8 cellular contexts compared by ENCODE assay signal in genomic region chr5:74212336-74212735, GRCh38.
DNase-seq lines count a peak whose midpoint lies in the region; ATAC-seq and TF ChIP-seq lines count a peak whose summit lies in the region.

No MANE protein-coding gene starts in this region.

- POLR2A ChIA-PET in GM10248 (lab: Yijun Ruan, JAX): no interaction called here

- DNase-seq in 8988T (peak; percentile 9), GM10248 (ENCODE audit: extremely low spot score) (peak; percentile 15), NOMO-1 treated with DMSO at 0.1 percent for 48 hours (lab: John Stamatoyannopoulos, UW; ENCODE audit: unreplicated experiment) (peak; percentile 52), erythroblast (lab: John Stamatoyannopoulos, UW) (peak; percentile 31 to 36), NCI-H1436 (lab: John Stamatoyannopoulos, UW) (no peak)
- DNase-seq in stimulated activated CD4-positive, alpha-beta T cell treated with anti-CD3 and anti-CD28 coated beads, Interleukin-4, amount 100 ng/mL, for 1 hour: no peak
- no peak for DNase-seq in activated CD4-positive, alpha-beta T cell treated with anti-CD3 and anti-CD28 coated beads for 4 hours

- no peak for TF ChIP-seq CTCF in GM10248 (IDR thresholded peaks at IDR 0.05; ENCODE audit: control extremely low read depth, extremely low read depth, low read depth, missing control alignments)

- CTCF ChIA-PET in GM10248 (lab: Yijun Ruan, JAX): interaction anchor here (1.0 to 1.5 kb wide), 3 partner anchors 8 to 40 kb away, joined by 3 to 11 read pairs (median 4); no protein-coding TSS in a partner anchor

- TF ChIP-seq POLR2A in erythroblast (IDR thresholded peaks at IDR 0.05; ENCODE audit: low read length): no peak

- ATAC-seq in GM21367 (IDR thresholded peaks at IDR 0.05; ENCODE audit: unreplicated experiment): no peak

Comparison
In these comparisons a context has a peak if more than half of its experiments do, and no peak if none do; other contexts are left out.
1. DNase-seq: peak in 8988T (single experiment), GM10248 (single experiment), NOMO-1 treated with DMSO at 0.1 percent for 48 hours (single experiment) and erythroblast (2 of 2); none in stimulated activated CD4-positive, alpha-beta T cell treated with anti-CD3 and anti-CD28 coated beads, Interleukin-4, amount 100 ng/mL, for 1 hour (single experiment), NCI-H1436 (single experiment) and activated CD4-positive, alpha-beta T cell treated with anti-CD3 and anti-CD28 coated beads for 4 hours (0 of 2).